In genomic region chr2:135662088-135662487, GRCh38 we compare ENCODE assay signal across 2 cellular contexts.
TF ChIP-seq lines count a peak whose summit lies in the region.

No MANE protein-coding gene starts in this region.

TF ChIP-seq in IMR-90, 13 proteins besides CTCF, POLR2A, EP300 and RAD21:
- TF ChIP-seq BHLHE40 (IDR thresholded peaks at IDR 0.05; ENCODE audit: low read depth, low read length) (no peak), CHD1 (IDR thresholded peaks at IDR 0.05; ENCODE audit: low read depth, low read length) (no peak), MXI1 (IDR thresholded peaks at IDR 0.05; ENCODE audit: borderline replicate concordance, low read depth, low read length) (no peak), FOS (IDR thresholded peaks at IDR 0.05; ENCODE audit: low read depth, low read length) (no peak), SMC3 (IDR thresholded peaks at IDR 0.05; ENCODE audit: low read depth, low read length) (no peak)

TF ChIP-seq in K562, 482 proteins besides CTCF, POLR2A, EP300 and RAD21:
- peak; percentile 47; the same call in 1 of the 2 replicates for TF ChIP-seq FOSL1 (tag; conservative IDR thresholded peaks at IDR 0.05)
- TF ChIP-seq MTA2 (IDR thresholded peaks at IDR 0.05; ENCODE audit: low read depth) = no peak
- TF ChIP-seq ZNF75A (CRISPR knock-in tag; IDR thresholded peaks at IDR 0.05) = no peak
- no peak for TF ChIP-seq HIVEP1 (CRISPR knock-in tag; IDR thresholded peaks at IDR 0.05)
